Comparison of ENCODE assay signal across 15 cellular contexts in the genomic region with DNA sequence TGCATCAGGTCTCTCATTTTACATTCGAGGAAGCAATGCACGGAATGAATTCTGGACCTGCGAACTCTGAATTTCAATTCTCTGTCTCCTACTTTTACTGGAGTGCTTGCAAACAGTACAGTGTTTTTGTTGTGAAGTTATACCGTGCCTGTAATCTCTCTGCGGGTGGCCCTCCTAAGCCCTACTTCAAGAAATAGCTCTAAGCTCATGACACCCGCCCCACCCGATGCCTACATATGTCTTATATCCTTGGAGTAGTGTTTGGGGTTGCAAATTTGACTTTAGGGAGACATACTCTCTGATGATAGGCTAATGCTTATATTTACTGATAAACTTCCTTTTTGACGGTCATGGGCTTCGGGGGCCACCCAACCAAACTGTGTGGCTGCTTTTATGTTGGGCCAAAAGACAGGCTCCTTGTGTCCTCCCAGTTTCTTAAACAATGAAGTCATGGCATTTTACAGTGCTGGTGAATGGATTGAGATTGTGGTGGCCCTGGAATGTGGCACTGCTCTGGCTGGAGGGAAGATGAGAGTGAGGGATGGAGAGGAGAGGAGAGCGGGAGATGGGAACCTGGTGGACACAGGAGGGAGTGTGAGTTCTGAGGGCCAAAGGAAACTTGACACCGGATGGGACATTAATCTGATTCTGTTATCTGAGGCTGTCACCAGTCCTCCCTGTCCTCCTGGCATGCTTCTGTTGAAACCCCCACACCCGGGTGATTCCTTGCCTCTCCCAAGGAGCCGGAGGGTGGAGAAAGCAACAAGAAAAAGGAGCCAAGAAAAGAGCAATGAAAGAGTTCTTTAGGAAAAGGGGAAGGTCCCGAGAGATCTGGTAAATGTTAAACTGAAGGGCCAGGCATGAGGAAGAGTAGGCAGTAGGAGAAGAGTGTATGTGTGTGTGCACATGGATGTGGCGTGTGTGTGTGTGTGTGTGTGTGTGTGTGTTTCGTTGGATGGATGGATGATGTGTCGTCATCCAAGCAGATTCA.
DNase-seq lines count a peak whose midpoint lies in the region; ATAC-seq and TF ChIP-seq lines count a peak whose summit lies in the region.
"Had no signal": no experiment of that assay in that cellular context is flagged by ENCODE, and none has a peak within 500 bp of the region (broad histone marks: within the 10 kb centered on the region; RNA-seq: fewer than 3 reads in every experiment).

No MANE protein-coding gene starts in this region.

- peak overlapping the region; percentile 24 for H3K27ac ChIP-seq in RWPE1
- H3K27ac ChIP-seq: colonic mucosa, esophagus squamous epithelium had no signal

- intact Hi-C loops in activated CD4-positive, alpha-beta memory T cell treated with anti-CD3 and anti-CD28 coated beads for 36 hours (cut with micrococcal nuclease), result no loop called here

- H3K27me3 Mint-ChIP-seq in endothelial cell (ENCODE audit: unreplicated experiment) (peaks cover 3% of the 10 kb centered on the region), progenitor cell of endocrine pancreas (no peaks in the 10 kb centered on the region)
- H3K27me3 Mint-ChIP-seq in activated CD4-positive, alpha-beta memory T cell treated with anti-CD3 and anti-CD28 coated beads for 36 hours, result no peaks in the 10 kb centered on the region
- H3K27me3 Mint-ChIP-seq in stimulated activated naive B cell treated with anti-CD40 and anti-IgM and Interleukin-4, amounts not matched to agents 10 μg/mL and 1 μg/mL and 100 μg/mL, for 72 hours, result peaks cover 0 to 8% of the 10 kb centered on the region in 2 donors
- H3K27me3 Mint-ChIP-seq: B cell had no signal

- no peak for ATAC-seq in HG03460 (IDR thresholded peaks at IDR 0.05; ENCODE audit: unreplicated experiment)
- ATAC-seq in stimulated activated naive B cell treated with anti-CD40 and anti-IgM and Interleukin-4, amounts not matched to agents 10 μg/mL and 1 μg/mL and 100 μg/mL, for 72 hours (replicated peaks), result no peak

- H3K27ac Mint-ChIP-seq in endothelial cell (ENCODE audit: unreplicated experiment), result peak overlapping the region; percentile 38
- peak overlapping the region; percentile 14 for H3K27ac Mint-ChIP-seq in progenitor cell of endocrine pancreas
- no peak overlapping the region for H3K27ac Mint-ChIP-seq in activated CD4-positive, alpha-beta memory T cell treated with anti-CD3 and anti-CD28 coated beads for 36 hours
- H3K27ac Mint-ChIP-seq in stimulated activated naive B cell treated with anti-CD40 and anti-IgM and Interleukin-4, amounts not matched to agents 10 μg/mL and 1 μg/mL and 100 μg/mL, for 72 hours, result no peak overlapping the region
- H3K27ac Mint-ChIP-seq: activated naive CD8-positive, alpha-beta T cell treated with anti-CD3 and anti-CD28 coated beads, Interleukin-2, amount 10 ng/mL, durations not matched to agents 7 days and 5 days; B cell had no signal

- CTCF ChIA-PET in RWPE1 (lab: Yijun Ruan, JAX), result interaction anchor here (0.6 kb wide), 1 partner anchor 466 kb away, joined by 4 read pairs; no protein-coding TSS in a partner anchor
- CTCF ChIA-PET in activated CD4-positive, alpha-beta memory T cell treated with anti-CD3 and anti-CD28 coated beads for 36 hours (lab: Charles Lee), result no interaction called here

- H3K4me1 Mint-ChIP-seq in endothelial cell (ENCODE audit: unreplicated experiment) (peaks cover 35% of the 10 kb centered on the region), progenitor cell of endocrine pancreas (ENCODE audit: low read depth) (peaks cover 16% of the 10 kb centered on the region)
- H3K4me1 Mint-ChIP-seq in activated CD4-positive, alpha-beta memory T cell treated with anti-CD3 and anti-CD28 coated beads for 36 hours (ENCODE audit: low read depth), result no peaks in the 10 kb centered on the region
- no peaks in the 10 kb centered on the region for H3K4me1 Mint-ChIP-seq in stimulated activated naive B cell treated with anti-CD40 and anti-IgM and Interleukin-4, amounts not matched to agents 10 μg/mL and 1 μg/mL and 100 μg/mL, for 72 hours
- H3K4me1 Mint-ChIP-seq: activated naive CD8-positive, alpha-beta T cell treated with anti-CD3 and anti-CD28 coated beads, Interleukin-2, amount 10 ng/mL, durations not matched to agents 7 days and 5 days; B cell had no signal

- H3K4me3 Mint-ChIP-seq in endothelial cell (ENCODE audit: unreplicated experiment), result peak overlapping the region; percentile 32
- H3K4me3 Mint-ChIP-seq in progenitor cell of endocrine pancreas (ENCODE audit: low read depth), result peak overlapping the region; percentile 9
- no peak overlapping the region for H3K4me3 Mint-ChIP-seq in activated CD4-positive, alpha-beta memory T cell treated with anti-CD3 and anti-CD28 coated beads for 36 hours
- no peak overlapping the region for H3K4me3 Mint-ChIP-seq in stimulated activated naive B cell treated with anti-CD40 and anti-IgM and Interleukin-4, amounts not matched to agents 10 μg/mL and 1 μg/mL and 100 μg/mL, for 72 hours
- H3K4me3 Mint-ChIP-seq: activated naive CD8-positive, alpha-beta T cell treated with anti-CD3 and anti-CD28 coated beads, Interleukin-2, amount 10 ng/mL, durations not matched to agents 7 days and 5 days; B cell had no signal

- peaks cover 6% of the 10 kb centered on the region for H3K36me3 Mint-ChIP-seq in endothelial cell (ENCODE audit: low read depth, unreplicated experiment)
- peaks cover 6% of the 10 kb centered on the region for H3K36me3 Mint-ChIP-seq in progenitor cell of endocrine pancreas (ENCODE audit: insufficient read depth)
- H3K36me3 Mint-ChIP-seq in activated CD4-positive, alpha-beta memory T cell treated with anti-CD3 and anti-CD28 coated beads for 36 hours, result no peaks in the 10 kb centered on the region
- no peaks in the 10 kb centered on the region for H3K36me3 Mint-ChIP-seq in stimulated activated naive B cell treated with anti-CD40 and anti-IgM and Interleukin-4, amounts not matched to agents 10 μg/mL and 1 μg/mL and 100 μg/mL, for 72 hours
- H3K36me3 Mint-ChIP-seq: activated naive CD8-positive, alpha-beta T cell treated with anti-CD3 and anti-CD28 coated beads, Interleukin-2, amount 10 ng/mL, durations not matched to agents 7 days and 5 days had no signal

- DNase-seq in ELF-1 (ENCODE audit: low read depth, low spot score) (peak; percentile 94), RWPE1 (ENCODE audit: low spot score) (no peak), endothelial cell (ENCODE audit: low spot score) (no peak), progenitor cell of endocrine pancreas (ENCODE audit: low spot score, unreplicated experiment) (no peak)
- DNase-seq in activated CD4-positive, alpha-beta memory T cell treated with anti-CD3 and anti-CD28 coated beads for 36 hours, result no peak
- DNase-seq in activated naive CD4-positive, alpha-beta T cell (lab: John Stamatoyannopoulos, UW), result no peak
- DNase-seq in stimulated activated naive B cell treated with anti-CD40 and anti-IgM and Interleukin-4, amounts not matched to agents 10 μg/mL and 1 μg/mL and 100 μg/mL, for 72 hours, result no peak
- DNase-seq: activated naive CD8-positive, alpha-beta T cell treated with anti-CD3 and anti-CD28 coated beads, Interleukin-2, amount 10 ng/mL, durations not matched to agents 7 days and 5 days; colonic mucosa; esophagus squamous epithelium; midbrain; NCI-H1105; stimulated activated CD8-positive, alpha-beta memory T cell treated with anti-CD3 and anti-CD28 coated beads, Interleukin-4, amount 100 ng/mL, for 48 hours had no signal

- TF ChIP-seq CTCF in RWPE1 (conservative IDR thresholded peaks at IDR 0.05; ENCODE audit: low read depth) (no peak), endothelial cell (IDR thresholded peaks at IDR 0.05; ENCODE audit: unreplicated experiment) (peak; percentile 20), progenitor cell of endocrine pancreas (IDR thresholded peaks at IDR 0.05; ENCODE audit: unreplicated experiment) (peak; percentile 25)

- no peaks in the 10 kb centered on the region for H3K9me3 Mint-ChIP-seq in endothelial cell (ENCODE audit: unreplicated experiment)
- no peaks in the 10 kb centered on the region for H3K9me3 Mint-ChIP-seq in progenitor cell of endocrine pancreas (ENCODE audit: low read depth)
- H3K9me3 Mint-ChIP-seq in activated CD4-positive, alpha-beta memory T cell treated with anti-CD3 and anti-CD28 coated beads for 36 hours, result no peaks in the 10 kb centered on the region
- H3K9me3 Mint-ChIP-seq in stimulated activated naive B cell treated with anti-CD40 and anti-IgM and Interleukin-4, amounts not matched to agents 10 μg/mL and 1 μg/mL and 100 μg/mL, for 72 hours, result no peaks in the 10 kb centered on the region
- H3K9me3 Mint-ChIP-seq: activated naive CD8-positive, alpha-beta T cell treated with anti-CD3 and anti-CD28 coated beads, Interleukin-2, amount 10 ng/mL, durations not matched to agents 7 days and 5 days had no signal

- POLR2A ChIA-PET in RWPE1 (lab: Yijun Ruan, JAX; ENCODE audit: low non-redundant PET), result no interaction called here
- POLR2A ChIA-PET in activated CD4-positive, alpha-beta memory T cell treated with anti-CD3 and anti-CD28 coated beads for 36 hours (lab: Charles Lee), result no interaction called here

Comparison
In these comparisons a context has a peak if more than half of its experiments do, and no peak if none do; other contexts are left out.
1. H3K27ac Mint-ChIP-seq: peak in endothelial cell (single experiment) and progenitor cell of endocrine pancreas (single experiment); none in activated CD4-positive, alpha-beta memory T cell treated with anti-CD3 and anti-CD28 coated beads for 36 hours (single experiment) and stimulated activated naive B cell treated with anti-CD40 and anti-IgM and Interleukin-4, amounts not matched to agents 10 μg/mL and 1 μg/mL and 100 μg/mL, for 72 hours (single experiment).
2. H3K4me3 Mint-ChIP-seq: peak in endothelial cell (single experiment) and progenitor cell of endocrine pancreas (single experiment); none in activated CD4-positive, alpha-beta memory T cell treated with anti-CD3 and anti-CD28 coated beads for 36 hours (single experiment) and stimulated activated naive B cell treated with anti-CD40 and anti-IgM and Interleukin-4, amounts not matched to agents 10 μg/mL and 1 μg/mL and 100 μg/mL, for 72 hours (0 of 2).